In the genomic region with DNA sequence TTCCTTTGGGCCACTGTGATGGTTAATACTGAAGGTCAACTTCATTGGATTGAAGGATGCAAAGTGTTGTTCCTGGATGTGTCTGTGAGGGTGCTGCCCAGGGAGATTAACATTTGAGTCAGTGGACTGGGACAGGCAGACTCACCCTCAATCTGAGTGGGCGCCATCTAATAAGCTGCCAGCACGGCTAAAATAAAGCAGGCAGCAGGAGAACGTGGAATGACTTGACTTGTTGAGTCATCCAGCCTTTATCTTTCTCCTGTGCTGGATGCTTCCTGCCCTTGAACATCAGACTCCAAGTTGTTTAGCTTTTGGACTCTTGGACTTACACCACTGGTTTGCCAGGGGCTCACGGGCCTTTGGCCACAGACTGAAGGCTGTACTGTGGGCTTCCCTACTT, we compare ENCODE assay signal across 34 cellular contexts.
"Had no signal": no experiment of that assay in that cellular context is flagged by ENCODE, and none has a peak within 500 bp of the region (broad histone marks: within the 10 kb centered on the region; RNA-seq: fewer than 3 reads in every experiment).

No MANE protein-coding gene starts in this region.

- H3K4me1 ChIP-seq: adrenal gland, breast epithelium, colonic mucosa had no signal

- H3K4me3 Mint-ChIP-seq: activated B cell treated with CpG ODN at 0.5 μM for 24 hours; activated CD8-positive, alpha-beta T cell treated with anti-CD3 and anti-CD28 coated beads for 36 hours; activated naive CD8-positive, alpha-beta T cell treated with anti-CD3 and anti-CD28 coated beads for 36 hours; activated naive CD8-positive, alpha-beta T cell treated with anti-CD3 and anti-CD28 coated beads, Interleukin-2, amount 50 U/mL, for 24 hours; activated T-cell treated with anti-CD3 and anti-CD28 coated beads, Interleukin-2, amount 50 U/mL, for 4 hours; activated T-helper 17 cell treated with anti-CD3 and anti-CD28 coated beads, Interleukin-2, amount 50 U/mL, for 72 hours; brain; endodermal cell; T-helper 17 cell; T-helper 2 cell treated with Interferon-gamma antibody and Interleukin-4, amounts not matched to agents 5 μg/mL and 100 μg/mL, for 36 hours had no signal

- H3K27ac ChIP-seq: adrenal gland, breast epithelium, cardiac muscle cell, colonic mucosa, WERI-Rb-1 had no signal

- H3K9me3 ChIP-seq: adrenal gland, breast epithelium, colonic mucosa had no signal

- DNase-seq: activated B cell treated with CpG ODN at 0.5 μM for 24 hours; activated CD4-positive, alpha-beta T cell treated with anti-CD3 and anti-CD28 coated beads for 48 hours; activated CD4-positive, alpha-beta T cell treated with anti-CD3 and anti-CD28 coated beads, Interleukin-2, amount 50 U/mL, for 1 hour; activated CD4-positive, alpha-beta T cell treated with anti-CD3 and anti-CD28 coated beads, Interleukin-2, amount 50 U/mL, for 48 hours; activated CD8-positive, alpha-beta memory T cell treated with anti-CD3 and anti-CD28 coated beads for 24 hours; activated CD8-positive, alpha-beta T cell treated with anti-CD3 and anti-CD28 coated beads for 36 hours; activated effector memory CD4-positive, alpha-beta T cell treated with Interleukin-2 at 50 U/mL for 16 hours; activated gamma-delta T cell treated with Interleukin-2 at 50 U/mL for 16 hours; activated naive CD4-positive, alpha-beta T cell treated with anti-CD3 and anti-CD28 coated beads, Interleukin-2, amount 50 U/mL, for 16 hours; activated naive CD4-positive, alpha-beta T cell treated with Interleukin-2 at 50 U/mL for 16 hours; activated naive CD8-positive, alpha-beta T cell treated with anti-CD3 and anti-CD28 coated beads for 36 hours; activated naive CD8-positive, alpha-beta T cell treated with anti-CD3 and anti-CD28 coated beads, Interleukin-2, amount 50 U/mL, for 24 hours; activated T-cell treated with anti-CD3 and anti-CD28 coated beads, Interleukin-2, amount 50 U/mL, for 4 hours; amygdala; aorta; central memory CD4-positive, alpha-beta T cell; cerebellar nuclear complex; colonic mucosa; effector memory CD4-positive, alpha-beta T cell; endodermal cell; foreskin fibroblast; head of caudate nucleus; T-helper 17 cell; T1000; WERI-Rb-1 had no signal

- H3K27me3 ChIP-seq: adrenal gland, breast epithelium, cardiac muscle cell, colonic mucosa had no signal

- FAIRE-seq: frontal cortex had no signal

- ATAC-seq: activated CD4-positive, CD25-positive, alpha-beta regulatory T cell treated with anti-CD3 and anti-CD28 coated beads, Interleukin-2, amount 50 U/mL, for 24 hours; activated CD8-positive, alpha-beta T cell treated with anti-CD3 and anti-CD28 coated beads for 36 hours; activated naive CD8-positive, alpha-beta T cell treated with anti-CD3 and anti-CD28 coated beads, Interleukin-2, amount 50 U/mL, for 24 hours; activated T-cell treated with anti-CD3 and anti-CD28 coated beads, Interleukin-2, amount 50 U/mL, for 4 hours; activated T-helper 17 cell treated with anti-CD3 and anti-CD28 coated beads, Interleukin-2, amount 50 U/mL, for 72 hours; esophagus mucosa; T-helper 17 cell had no signal

- H3K36me3 Mint-ChIP-seq: activated naive CD8-positive, alpha-beta T cell treated with anti-CD3 and anti-CD28 coated beads for 36 hours; brain had no signal

- H3K4me3 ChIP-seq: adrenal gland, breast epithelium, cardiac muscle cell, colonic mucosa had no signal

- H3K36me3 ChIP-seq: adrenal gland, breast epithelium, cardiac muscle cell, colonic mucosa, WERI-Rb-1 had no signal

- H3K27ac Mint-ChIP-seq: activated B cell treated with CpG ODN at 0.5 μM for 24 hours; activated CD8-positive, alpha-beta T cell treated with anti-CD3 and anti-CD28 coated beads for 36 hours; activated naive CD8-positive, alpha-beta T cell treated with anti-CD3 and anti-CD28 coated beads for 36 hours; activated naive CD8-positive, alpha-beta T cell treated with anti-CD3 and anti-CD28 coated beads, Interleukin-2, amount 50 U/mL, for 24 hours; activated T-helper 17 cell treated with anti-CD3 and anti-CD28 coated beads, Interleukin-2, amount 50 U/mL, for 72 hours; brain; endodermal cell; T-helper 17 cell; T-helper 2 cell treated with Interferon-gamma antibody and Interleukin-4, amounts not matched to agents 5 μg/mL and 100 μg/mL, for 36 hours had no signal

- H3K27me3 Mint-ChIP-seq: activated B cell treated with CpG ODN at 0.5 μM for 24 hours; activated CD8-positive, alpha-beta T cell treated with anti-CD3 and anti-CD28 coated beads for 36 hours; activated naive CD8-positive, alpha-beta T cell treated with anti-CD3 and anti-CD28 coated beads for 36 hours; activated naive CD8-positive, alpha-beta T cell treated with anti-CD3 and anti-CD28 coated beads, Interleukin-2, amount 50 U/mL, for 24 hours; activated T-helper 17 cell treated with anti-CD3 and anti-CD28 coated beads, Interleukin-2, amount 50 U/mL, for 72 hours; T-helper 17 cell had no signal

- H3K9me3 Mint-ChIP-seq: endodermal cell had no signal

- H3K4me1 Mint-ChIP-seq: activated B cell treated with CpG ODN at 0.5 μM for 24 hours; activated naive CD8-positive, alpha-beta T cell treated with anti-CD3 and anti-CD28 coated beads for 36 hours; activated naive CD8-positive, alpha-beta T cell treated with anti-CD3 and anti-CD28 coated beads, Interleukin-2, amount 50 U/mL, for 24 hours; activated T-helper 17 cell treated with anti-CD3 and anti-CD28 coated beads, Interleukin-2, amount 50 U/mL, for 72 hours; endodermal cell; T-helper 17 cell had no signal
